28 cellular contexts compared by ENCODE assay signal in the genomic region with DNA sequence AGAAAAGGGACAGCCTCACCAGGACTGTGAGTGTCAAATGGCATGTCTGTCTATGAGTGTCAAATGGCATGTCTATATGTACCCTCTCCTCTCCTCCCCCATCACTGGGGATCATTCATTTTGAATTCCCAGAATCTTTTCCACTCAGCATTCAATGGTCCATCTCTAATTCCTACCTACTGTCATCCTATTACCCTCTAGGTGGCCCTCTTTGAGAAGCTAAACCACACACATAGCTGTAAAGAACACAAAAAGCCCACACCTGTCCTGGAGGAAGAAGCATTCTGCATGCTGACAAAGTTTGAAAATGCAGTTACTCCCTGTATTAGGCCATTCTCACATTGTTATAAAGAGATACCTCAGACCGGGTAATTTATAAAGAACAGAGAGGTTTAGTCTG. TPM values are rescaled to one million over a fixed set of nuclear protein-coding genes. Genes with fewer than 3 reads are reported as not detected.
"Had no signal": no experiment of that assay in that cellular context is flagged by ENCODE, and none has a peak within 500 bp of the region (broad histone marks: within the 10 kb centered on the region; RNA-seq: fewer than 3 reads in every experiment).

No MANE protein-coding gene starts in this region.

- DNase-seq: activated CD4-positive, alpha-beta T cell treated with anti-CD3 and anti-CD28 coated beads, Interleukin-2, amount 10 ng/mL, durations not matched to agents 7 days and 5 days; activated CD4-positive, CD25-positive, alpha-beta regulatory T cell treated with anti-CD3 and anti-CD28 coated beads, Interleukin-2, amount 50 U/mL, for 72 hours; activated CD8-positive, alpha-beta T cell treated with anti-CD3 and anti-CD28 coated beads, Interleukin-2, amount 10 ng/mL, durations not matched to agents 7 days and 5 days; activated gamma-delta T cell; activated naive CD4-positive, alpha-beta T cell treated with anti-CD3 and anti-CD28 coated beads, Interleukin-2, amount 50 U/mL, for 16 hours; activated naive CD8-positive, alpha-beta T cell treated with anti-CD3 and anti-CD28 coated beads, Interleukin-2, amount 50 U/mL, for 24 hours; body of pancreas; cortex of kidney; heart right ventricle; immature natural killer cell; naive thymus-derived CD8-positive, alpha-beta T cell; retina; stimulated activated CD4-positive, alpha-beta T cell treated with anti-CD3 and anti-CD28 coated beads, Interleukin-2, amount 100 ng/mL, for 48 hours; stimulated activated naive CD4-positive, alpha-beta T cell; testis; trophoblast cell; uterus had no signal

- ATAC-seq: activated CD8-positive, alpha-beta T cell treated with anti-CD3 and anti-CD28 coated beads, Interleukin-2, amount 10 ng/mL, durations not matched to agents 7 days and 5 days; activated naive CD8-positive, alpha-beta T cell treated with anti-CD3 and anti-CD28 coated beads, Interleukin-2, amount 50 U/mL, for 24 hours; body of pancreas; heart right ventricle; left lobe of liver; naive thymus-derived CD8-positive, alpha-beta T cell had no signal

- H3K36me3 ChIP-seq: cardiac muscle cell, heart right ventricle, uterus had no signal

- H3K4me3 Mint-ChIP-seq: activated CD4-positive, alpha-beta T cell treated with anti-CD3 and anti-CD28 coated beads, Interleukin-2, amount 10 ng/mL, durations not matched to agents 7 days and 5 days; activated CD8-positive, alpha-beta T cell treated with anti-CD3 and anti-CD28 coated beads, Interleukin-2, amount 10 ng/mL, durations not matched to agents 7 days and 5 days; activated naive CD8-positive, alpha-beta T cell treated with anti-CD3 and anti-CD28 coated beads, Interleukin-2, amount 50 U/mL, for 24 hours; activated T-helper 1 cell treated with anti-CD3 and anti-CD28 coated beads, Interleukin-12 subunit alpha, Interleukin-12 subunit beta, Interleukin-2, Interleukin-4 antibody, amounts not matched to agents 30 ng/mL and 10 ng/mL and 1 ng/mL, durations not matched to agents 14 hours and 24 hours and 36 hours; immature natural killer cell; naive thymus-derived CD8-positive, alpha-beta T cell had no signal

- H3K9me3 ChIP-seq: testis, uterus had no signal

- H3K4me3 ChIP-seq: body of pancreas, cardiac muscle cell, heart right ventricle, lung, testis, uterus had no signal

- H3K4me1 ChIP-seq: body of pancreas, testis, uterus had no signal

- H3K27ac Mint-ChIP-seq: activated CD4-positive, alpha-beta T cell treated with anti-CD3 and anti-CD28 coated beads, Interleukin-2, amount 10 ng/mL, durations not matched to agents 7 days and 5 days; activated CD8-positive, alpha-beta T cell treated with anti-CD3 and anti-CD28 coated beads, Interleukin-2, amount 10 ng/mL, durations not matched to agents 7 days and 5 days; activated naive CD8-positive, alpha-beta T cell treated with anti-CD3 and anti-CD28 coated beads, Interleukin-2, amount 50 U/mL, for 24 hours; activated T-helper 1 cell treated with anti-CD3 and anti-CD28 coated beads, Interleukin-12 subunit alpha, Interleukin-12 subunit beta, Interleukin-2, Interleukin-4 antibody, amounts not matched to agents 30 ng/mL and 10 ng/mL and 1 ng/mL, durations not matched to agents 14 hours and 24 hours and 36 hours; immature natural killer cell; naive thymus-derived CD8-positive, alpha-beta T cell; progenitor cell of endocrine pancreas had no signal

- H3K27me3 Mint-ChIP-seq: activated CD4-positive, alpha-beta T cell treated with anti-CD3 and anti-CD28 coated beads, Interleukin-2, amount 10 ng/mL, durations not matched to agents 7 days and 5 days; naive thymus-derived CD8-positive, alpha-beta T cell; progenitor cell of endocrine pancreas had no signal

- H3K27ac ChIP-seq: body of pancreas, cardiac muscle cell, epithelial cell of prostate, heart right ventricle, testis, uterus, VCaP had no signal

- H3K27me3 ChIP-seq: body of pancreas, cardiac muscle cell, heart right ventricle, testis, uterus had no signal

- H3K4me1 Mint-ChIP-seq: activated CD4-positive, alpha-beta T cell treated with anti-CD3 and anti-CD28 coated beads, Interleukin-2, amount 10 ng/mL, durations not matched to agents 7 days and 5 days; activated naive CD8-positive, alpha-beta T cell treated with anti-CD3 and anti-CD28 coated beads, Interleukin-2, amount 50 U/mL, for 24 hours; immature natural killer cell; naive thymus-derived CD8-positive, alpha-beta T cell had no signal

- H3K9me3 Mint-ChIP-seq: activated CD4-positive, alpha-beta T cell treated with anti-CD3 and anti-CD28 coated beads, Interleukin-2, amount 10 ng/mL, durations not matched to agents 7 days and 5 days had no signal

RNA-seq across cellular contexts. Expression of a gene that starts 46.2 kb away (rescaled TPM):
- total RNA-seq: activated CD4-positive, alpha-beta T cell treated with anti-CD3 and anti-CD28 coated beads, Interleukin-2, amount 10 ng/mL, durations not matched to agents 7 days and 5 days; activated CD8-positive, alpha-beta T cell treated with anti-CD3 and anti-CD28 coated beads, Interleukin-2, amount 10 ng/mL, durations not matched to agents 7 days and 5 days; activated T-helper 1 cell treated with anti-CD3 and anti-CD28 coated beads, Interleukin-12 subunit alpha, Interleukin-12 subunit beta, Interleukin-2, Interleukin-4 antibody, amounts not matched to agents 30 ng/mL and 10 ng/mL and 1 ng/mL, durations not matched to agents 14 hours and 24 hours and 36 hours; body of pancreas; cardiac muscle cell; cerebellum; fibroblast of villous mesenchyme; heart right ventricle; kidney epithelial cell; left lobe of liver; lung; naive thymus-derived CD8-positive, alpha-beta T cell; osteoblast; progenitor cell of endocrine pancreas; testis; uterus had no signal
- polyA plus RNA-seq: cardiac muscle cell; heart right ventricle; immature natural killer cell; lung; naive thymus-derived CD8-positive, alpha-beta T cell had no signal
